ENCODE assay signal across 25 cellular contexts in genomic region chr3:38276081-38276916, GRCh38. TPM values are rescaled to one million over a fixed set of nuclear protein-coding genes. Genes with fewer than 3 reads are reported as not detected.
"Had no signal": no experiment of that assay in that cellular context is flagged by ENCODE, and none has a peak within 500 bp of the region (broad histone marks: within the 10 kb centered on the region; RNA-seq: fewer than 3 reads in every experiment).

No MANE protein-coding gene starts in this region.

- H3K4me1 ChIP-seq: SJCRH30 had no signal

- ATAC-seq: activated CD4-positive, alpha-beta T cell treated with anti-CD3 and anti-CD28 coated beads for 36 hours; activated CD8-positive, alpha-beta T cell treated with anti-CD3 and anti-CD28 coated beads for 36 hours had no signal

- H3K27me3 ChIP-seq: SJCRH30 had no signal

- H3K4me2 ChIP-seq: SK-N-SH had no signal

- H3K4me3 ChIP-seq: SJCRH30 had no signal

- H3K27ac Mint-ChIP-seq: activated CD4-positive, alpha-beta T cell treated with anti-CD3 and anti-CD28 coated beads for 36 hours; activated CD8-positive, alpha-beta T cell treated with anti-CD3 and anti-CD28 coated beads for 36 hours; activated naive CD4-positive, alpha-beta T cell treated with anti-CD3 and anti-CD28 coated beads for 36 hours; activated naive CD8-positive, alpha-beta T cell; activated T-cell treated with anti-CD3 and anti-CD28 coated beads, Interleukin-2, amount 50 U/mL, for 24 hours had no signal

- H3K27me3 Mint-ChIP-seq: activated CD4-positive, alpha-beta T cell treated with anti-CD3 and anti-CD28 coated beads for 36 hours; activated CD8-positive, alpha-beta T cell treated with anti-CD3 and anti-CD28 coated beads for 36 hours; activated naive CD8-positive, alpha-beta T cell; activated T-cell treated with anti-CD3 and anti-CD28 coated beads, Interleukin-2, amount 50 U/mL, for 24 hours had no signal

- H3K9me3 ChIP-seq: SJCRH30, SK-N-SH had no signal

- H3K4me1 Mint-ChIP-seq: activated CD4-positive, alpha-beta T cell treated with anti-CD3 and anti-CD28 coated beads for 36 hours had no signal

- H3K9me3 Mint-ChIP-seq: activated CD8-positive, alpha-beta T cell treated with anti-CD3 and anti-CD28 coated beads for 36 hours; activated naive CD4-positive, alpha-beta T cell treated with anti-CD3 and anti-CD28 coated beads for 36 hours; activated T-cell treated with anti-CD3 and anti-CD28 coated beads, Interleukin-2, amount 50 U/mL, for 24 hours had no signal

- H3K4me3 Mint-ChIP-seq: activated CD4-positive, alpha-beta T cell treated with anti-CD3 and anti-CD28 coated beads for 36 hours; activated CD8-positive, alpha-beta T cell treated with anti-CD3 and anti-CD28 coated beads for 36 hours; activated naive CD4-positive, alpha-beta T cell treated with anti-CD3 and anti-CD28 coated beads for 36 hours; activated naive CD8-positive, alpha-beta T cell; activated T-cell treated with anti-CD3 and anti-CD28 coated beads, Interleukin-2, amount 50 U/mL, for 24 hours had no signal

- DNase-seq: activated CD4-positive, alpha-beta T cell treated with anti-CD3 and anti-CD28 coated beads for 36 hours; activated CD8-positive, alpha-beta T cell treated with anti-CD3 and anti-CD28 coated beads for 36 hours; activated gamma-delta T cell; activated naive CD4-positive, alpha-beta T cell treated with anti-CD3 and anti-CD28 coated beads for 36 hours; activated T-cell treated with anti-CD3 and anti-CD28 coated beads, Interleukin-2, amount 50 U/mL, for 24 hours; amygdala; caudate nucleus; Karpas-422; MM.1S; NCI-H1105; NCI-H1436; NCI-H1694 treated with DMSO at 0.1 percent for 48 hours; NCI-H2029 treated with DMSO at 0.1 percent for 48 hours; NCI-H345; NCI-H510A; NCI-H526 treated with DMSO at 0.1 percent for 48 hours; NCI-H82; SJCRH30; SK-N-SH; T-helper 1 cell; WERI-Rb-1 had no signal

- H3K36me3 ChIP-seq: SJCRH30, WERI-Rb-1 had no signal

- H3K9ac ChIP-seq: SK-N-SH had no signal

- H3K27ac ChIP-seq: SJCRH30, WERI-Rb-1 had no signal

RNA-seq across cellular contexts. Expression of gene SLC22A14, which starts 5.8 kb away (rescaled TPM):
- total RNA-seq: activated CD4-positive, alpha-beta T cell treated with anti-CD3 and anti-CD28 coated beads for 36 hours; activated CD8-positive, alpha-beta T cell treated with anti-CD3 and anti-CD28 coated beads for 36 hours; activated naive CD4-positive, alpha-beta T cell treated with anti-CD3 and anti-CD28 coated beads for 36 hours; OCI-LY7; SJCRH30; T-helper 2 cell treated with Interferon-gamma antibody and Interleukin-4, amounts not matched to agents 100 ng/mL and 5 ng/mL, for 36 hours had no signal

RNA-seq across cellular contexts. Expression of gene SLC22A13, which starts 10.7 kb away (rescaled TPM):
- total RNA-seq: activated naive CD4-positive, alpha-beta T cell treated with anti-CD3 and anti-CD28 coated beads for 36 hours; RPMI7951 had no signal
